26 cellular contexts compared by ENCODE assay signal in genomic region chr7:91191771-91192170, GRCh38.
"Had no signal": no experiment of that assay in that cellular context is flagged by ENCODE, and none has a peak within 500 bp of the region (broad histone marks: within the 10 kb centered on the region; RNA-seq: fewer than 3 reads in every experiment).

No MANE protein-coding gene starts in this region.

- H3K27ac Mint-ChIP-seq: activated CD4-positive, alpha-beta T cell treated with anti-CD3 and anti-CD28 coated beads for 36 hours; activated CD8-positive, alpha-beta memory T cell treated with anti-CD3 and anti-CD28 coated beads, Interleukin-2, amount 10 ng/mL, durations not matched to agents 7 days and 5 days; activated CD8-positive, alpha-beta T cell treated with anti-CD3 and anti-CD28 coated beads, Interleukin-2, amount 10 ng/mL, durations not matched to agents 7 days and 5 days; activated naive CD4-positive, alpha-beta T cell treated with anti-CD3 and anti-CD28 coated beads, Interleukin-2, amount 50 U/mL, for 24 hours; activated naive CD8-positive, alpha-beta T cell treated with anti-CD3 and anti-CD28 coated beads, Interleukin-2, amount 50 U/mL, for 24 hours; activated T-helper 2 cell treated with anti-CD3 and anti-CD28 coated beads, Interferon-gamma antibody, Interleukin-2, Interleukin-4, amounts not matched to agents 10 μg/mL and 5 μg/mL and 100 μg/mL, durations not matched to agents 14 hours and 24 hours and 36 hours; nephron progenitor cell; T-cell; T-helper 2 cell treated with Interferon-gamma antibody and Interleukin-4, amounts not matched to agents 5 μg/mL and 100 μg/mL, for 36 hours had no signal

- H3K27me3 ChIP-seq: esophagus squamous epithelium, hepatocyte, neutrophil, suprapubic skin, tibial artery, upper lobe of right lung had no signal

- H3K36me3 Mint-ChIP-seq: activated CD8-positive, alpha-beta memory T cell treated with anti-CD3 and anti-CD28 coated beads, Interleukin-2, amount 10 ng/mL, durations not matched to agents 7 days and 5 days; activated naive CD4-positive, alpha-beta T cell treated with anti-CD3 and anti-CD28 coated beads, Interleukin-2, amount 50 U/mL, for 24 hours; T-cell had no signal

- H3K4me1 Mint-ChIP-seq: activated CD4-positive, alpha-beta T cell treated with anti-CD3 and anti-CD28 coated beads for 36 hours; activated CD8-positive, alpha-beta memory T cell treated with anti-CD3 and anti-CD28 coated beads, Interleukin-2, amount 10 ng/mL, durations not matched to agents 7 days and 5 days; activated naive CD4-positive, alpha-beta T cell treated with anti-CD3 and anti-CD28 coated beads, Interleukin-2, amount 50 U/mL, for 24 hours; activated naive CD8-positive, alpha-beta T cell treated with anti-CD3 and anti-CD28 coated beads, Interleukin-2, amount 50 U/mL, for 24 hours; T-cell had no signal

- H2AFZ ChIP-seq: hepatocyte had no signal

- H3K79me2 ChIP-seq: hepatocyte had no signal

- H3K4me1 ChIP-seq: esophagus squamous epithelium, psoas muscle, suprapubic skin, upper lobe of right lung had no signal

- H3K27ac ChIP-seq: epithelial cell of prostate, esophagus squamous epithelium, hepatocyte, neutrophil, psoas muscle, suprapubic skin, tibial artery, upper lobe of right lung had no signal

- H3K4me3 ChIP-seq: esophagus squamous epithelium, hepatocyte, psoas muscle, suprapubic skin, tibial artery, upper lobe of right lung had no signal

- H3K27me3 Mint-ChIP-seq: activated CD8-positive, alpha-beta memory T cell treated with anti-CD3 and anti-CD28 coated beads, Interleukin-2, amount 10 ng/mL, durations not matched to agents 7 days and 5 days; activated naive CD4-positive, alpha-beta T cell treated with anti-CD3 and anti-CD28 coated beads, Interleukin-2, amount 50 U/mL, for 24 hours; activated naive CD8-positive, alpha-beta T cell treated with anti-CD3 and anti-CD28 coated beads, Interleukin-2, amount 50 U/mL, for 24 hours had no signal

- H3K9me3 Mint-ChIP-seq: activated naive CD4-positive, alpha-beta T cell treated with anti-CD3 and anti-CD28 coated beads, Interleukin-2, amount 50 U/mL, for 24 hours; activated T-helper 2 cell treated with anti-CD3 and anti-CD28 coated beads, Interferon-gamma antibody, Interleukin-2, Interleukin-4, amounts not matched to agents 10 μg/mL and 5 μg/mL and 100 μg/mL, durations not matched to agents 14 hours and 24 hours and 36 hours; nephron progenitor cell; T-helper 2 cell treated with Interferon-gamma antibody and Interleukin-4, amounts not matched to agents 5 μg/mL and 100 μg/mL, for 36 hours had no signal

- H3K4me2 ChIP-seq: hepatocyte had no signal

- H3K36me3 ChIP-seq: esophagus squamous epithelium, neutrophil, suprapubic skin, tibial artery, upper lobe of right lung had no signal

- ATAC-seq: activated CD4-positive, alpha-beta T cell treated with anti-CD3 and anti-CD28 coated beads for 36 hours; activated CD8-positive, alpha-beta memory T cell treated with anti-CD3 and anti-CD28 coated beads, Interleukin-2, amount 10 ng/mL, durations not matched to agents 7 days and 5 days; activated CD8-positive, alpha-beta T cell treated with anti-CD3 and anti-CD28 coated beads, Interleukin-2, amount 10 ng/mL, durations not matched to agents 7 days and 5 days; activated naive CD8-positive, alpha-beta T cell treated with anti-CD3 and anti-CD28 coated beads, Interleukin-2, amount 50 U/mL, for 24 hours; psoas muscle; right cardiac atrium; T-cell; upper lobe of right lung had no signal

- DNase-seq: activated CD4-positive, alpha-beta T cell treated with anti-CD3 and anti-CD28 coated beads for 36 hours; activated CD4-positive, CD25-positive, alpha-beta regulatory T cell; activated CD8-positive, alpha-beta memory T cell treated with anti-CD3 and anti-CD28 coated beads, Interleukin-2, amount 10 ng/mL, durations not matched to agents 7 days and 5 days; activated CD8-positive, alpha-beta T cell treated with anti-CD3 and anti-CD28 coated beads, Interleukin-2, amount 10 ng/mL, durations not matched to agents 7 days and 5 days; activated naive CD8-positive, alpha-beta T cell treated with anti-CD3 and anti-CD28 coated beads, Interleukin-2, amount 50 U/mL, for 24 hours; activated T-cell treated with anti-CD3 and anti-CD28 coated beads, Interleukin-2, amount 50 U/mL, for 48 hours; amygdala; effector CD8-positive, alpha-beta T cell; esophagus squamous epithelium; kidney; nephron progenitor cell; psoas muscle; right cardiac atrium; stimulated activated CD4-positive, alpha-beta T cell treated with anti-CD3 and anti-CD28 coated beads, Interleukin-15, amount 100 ng/mL, for 24 hours; stimulated activated CD4-positive, alpha-beta T cell treated with anti-CD3 and anti-CD28 coated beads, Interleukin-2, amount 100 ng/mL, for 24 hours; stimulated activated naive CD4-positive, alpha-beta T cell; T-cell; tibial artery; upper lobe of right lung had no signal

- H3K4me3 Mint-ChIP-seq: activated CD4-positive, alpha-beta T cell treated with anti-CD3 and anti-CD28 coated beads for 36 hours; activated CD8-positive, alpha-beta memory T cell treated with anti-CD3 and anti-CD28 coated beads, Interleukin-2, amount 10 ng/mL, durations not matched to agents 7 days and 5 days; activated CD8-positive, alpha-beta T cell treated with anti-CD3 and anti-CD28 coated beads, Interleukin-2, amount 10 ng/mL, durations not matched to agents 7 days and 5 days; activated naive CD4-positive, alpha-beta T cell treated with anti-CD3 and anti-CD28 coated beads, Interleukin-2, amount 50 U/mL, for 24 hours; activated naive CD8-positive, alpha-beta T cell treated with anti-CD3 and anti-CD28 coated beads, Interleukin-2, amount 50 U/mL, for 24 hours; nephron progenitor cell; T-cell; T-helper 2 cell treated with Interferon-gamma antibody and Interleukin-4, amounts not matched to agents 5 μg/mL and 100 μg/mL, for 36 hours had no signal
